In genomic region chr14:106257569-106257994, GRCh38 we compare ENCODE assay signal across 8 cellular contexts.
A peak's percentile ranks its signal among the peaks of the same experiment; 100 is the strongest.
DNase-seq lines count a peak whose midpoint lies in the region; TF ChIP-seq lines count a peak whose summit lies in the region.
"Not testable (repeated sequence)": the region's sequence is repeated elsewhere in the genome, so short reads cannot be mapped to it uniquely, and the experiment has no call there.

No MANE protein-coding gene starts in this region.

- DNase-seq in GM06990 (ENCODE audit: extremely low read depth, insufficient read length), result not testable (repeated sequence)
- DNase-seq in NCI-H1048 (lab: John Stamatoyannopoulos, UW) (peak; percentile 1), RWPE1 (ENCODE audit: low spot score) (peak; percentile 23), iPS-NIHi11 (ENCODE audit: low spot score) (peak; percentile 12), stomach (peak; percentile 83)
- DNase-seq in activated CD4-positive, alpha-beta T cell treated with anti-CD3 and anti-CD28 coated beads, Interleukin-2, amount 50 U/mL, for 1 hour, result peak; percentile 71
- DNase-seq in activated naive CD4-positive, alpha-beta T cell treated with anti-CD3 and anti-CD28 coated beads, Interleukin-2, amount 50 U/mL, for 16 hours, result peak; percentile 74
- DNase-seq in stimulated activated CD4-positive, alpha-beta T cell treated with anti-CD3 and anti-CD28 coated beads, Interleukin-15, amount 100 ng/mL, for 1 hour (ENCODE audit: low read depth in 1 of 2, low spot score in 1 of 2), result peak; percentile 44 to 70

- TF ChIP-seq CTCF in GM06990 (IDR thresholded peaks at IDR 0.05; ENCODE audit: insufficient read depth, low read length, poor library complexity, severe bottlenecking) (peak; percentile 72), RWPE1 (conservative IDR thresholded peaks at IDR 0.05; ENCODE audit: low read depth) (peak; percentile 79), stomach (IDR thresholded peaks at IDR 0.05) (peak in 4 of 7 experiments; percentile 30 to 62 (median 53))

- TF ChIP-seq POLR2A in stomach (IDR thresholded peaks at IDR 0.05), result not testable (repeated sequence)

- POLR2A ChIA-PET in RWPE1 (lab: Yijun Ruan, JAX; ENCODE audit: low non-redundant PET), result not testable (repeated sequence)

- 30 to 42% (median 35%) methylated on average over 16 of the region's 16 CpGs for WGBS in stomach, 5 donors

- H3K27me3 ChIP-seq in GM06990 (replicated peaks; ENCODE audit: control insufficient read depth, insufficient read depth, low read length), result not testable (repeated sequence)
- H3K27me3 ChIP-seq in stomach, result peaks cover 0 to 19% (median 0%) of the 10 kb centered on the region in 3 donors

- H3K27ac ChIP-seq in RWPE1, stomach: not testable (repeated sequence)

- intact Hi-C loops in stomach (cut with DNase I; ENCODE audit: low total_unique reads), result not testable (repeated sequence)

- CTCF ChIA-PET in RWPE1 (lab: Yijun Ruan, JAX), result interaction anchor here (0.6 to 1.0 kb wide), 5 partner anchors 9 to 376 kb away, joined by 3 to 5 read pairs (median 3); no protein-coding TSS in a partner anchor

- not testable (repeated sequence) for H3K4me3 ChIP-seq in GM06990 (replicated peaks; ENCODE audit: low read depth, low read length); stomach

- not testable (repeated sequence) for H3K9me3 ChIP-seq in stomach

- not testable (repeated sequence) for H3K4me1 ChIP-seq in stomach

- not testable (repeated sequence) for TF ChIP-seq EP300 in stomach (IDR thresholded peaks at IDR 0.05)

- not testable (repeated sequence) for H3K36me3 ChIP-seq in GM06990 (ENCODE audit: control insufficient read depth, insufficient read depth, low read length); stomach
